Comparison of ENCODE assay signal across 25 cellular contexts in genomic region chr15:71148048-71148447, GRCh38. TPM values are rescaled to one million over a fixed set of nuclear protein-coding genes. Genes with fewer than 3 reads are reported as not detected.
"Had no signal": no experiment of that assay in that cellular context is flagged by ENCODE, and none has a peak within 500 bp of the region (broad histone marks: within the 10 kb centered on the region; RNA-seq: fewer than 3 reads in every experiment).

No MANE protein-coding gene starts in this region.

- H3K27ac Mint-ChIP-seq: activated CD8-positive, alpha-beta T cell treated with anti-CD3 and anti-CD28 coated beads, Interleukin-2, amount 10 ng/mL, durations not matched to agents 7 days and 5 days; activated naive CD4-positive, alpha-beta T cell treated with anti-CD3 and anti-CD28 coated beads, Interleukin-2, amount 50 U/mL, for 24 hours; activated T-helper 1 cell treated with anti-CD3 and anti-CD28 coated beads, Interleukin-12 subunit alpha, Interleukin-12 subunit beta, Interleukin-2, Interleukin-4 antibody, amounts not matched to agents 30 ng/mL and 10 ng/mL and 1 ng/mL, durations not matched to agents 14 hours and 24 hours and 36 hours; natural killer cell had no signal

- H3K4me3 ChIP-seq: ascending aorta, colonic mucosa, dorsolateral prefrontal cortex, esophagus squamous epithelium, gastroesophageal sphincter, ovary, sigmoid colon, tibial artery had no signal

- H3K4me1 ChIP-seq: colonic mucosa had no signal

- DNase-seq: activated CD4-positive, alpha-beta T cell treated with anti-CD3 and anti-CD28 coated beads for 1 hour; activated CD4-positive, alpha-beta T cell treated with anti-CD3 and anti-CD28 coated beads, Interleukin-2, amount 50 U/mL, for 1 hour; activated CD8-positive, alpha-beta T cell treated with anti-CD3 and anti-CD28 coated beads, Interleukin-2, amount 10 ng/mL, durations not matched to agents 7 days and 5 days; activated gamma-delta T cell; colonic mucosa; dorsolateral prefrontal cortex; esophagus squamous epithelium; head of caudate nucleus; islet precursor cell; left colon; midbrain; natural killer cell; ovary; sigmoid colon; SK-N-SH; stimulated activated CD4-positive, alpha-beta T cell treated with anti-CD3 and anti-CD28 coated beads, Interleukin-2, amount 100 ng/mL, for 48 hours; stimulated activated naive CD4-positive, alpha-beta T cell treated with Interleukin-2 at 50 U/mL for 16 hours; substantia nigra; tibial artery had no signal

- H3K27me3 ChIP-seq: ascending aorta, colonic mucosa, esophagus squamous epithelium, gastroesophageal sphincter, ovary, sigmoid colon, tibial artery had no signal

- ATAC-seq: activated CD8-positive, alpha-beta T cell treated with anti-CD3 and anti-CD28 coated beads, Interleukin-2, amount 10 ng/mL, durations not matched to agents 7 days and 5 days; gastroesophageal sphincter; left colon; natural killer cell had no signal

- H3K9me3 ChIP-seq: ascending aorta, colonic mucosa, esophagus squamous epithelium, gastroesophageal sphincter, neutrophil, ovary, sigmoid colon, SK-N-SH, tibial artery had no signal

- H3K27ac ChIP-seq: ascending aorta, colonic mucosa, dorsolateral prefrontal cortex, esophagus squamous epithelium, gastroesophageal sphincter, neutrophil, ovary, sigmoid colon, tibial artery had no signal

- H3K4me3 Mint-ChIP-seq: activated CD8-positive, alpha-beta T cell treated with anti-CD3 and anti-CD28 coated beads, Interleukin-2, amount 10 ng/mL, durations not matched to agents 7 days and 5 days; activated naive CD4-positive, alpha-beta T cell treated with anti-CD3 and anti-CD28 coated beads, Interleukin-2, amount 50 U/mL, for 24 hours; activated T-helper 1 cell treated with anti-CD3 and anti-CD28 coated beads, Interleukin-12 subunit alpha, Interleukin-12 subunit beta, Interleukin-2, Interleukin-4 antibody, amounts not matched to agents 30 ng/mL and 10 ng/mL and 1 ng/mL, durations not matched to agents 14 hours and 24 hours and 36 hours; natural killer cell had no signal

- H3K9me3 Mint-ChIP-seq: activated naive CD4-positive, alpha-beta T cell treated with anti-CD3 and anti-CD28 coated beads, Interleukin-2, amount 50 U/mL, for 24 hours; activated T-helper 1 cell treated with anti-CD3 and anti-CD28 coated beads, Interleukin-12 subunit alpha, Interleukin-12 subunit beta, Interleukin-2, Interleukin-4 antibody, amounts not matched to agents 30 ng/mL and 10 ng/mL and 1 ng/mL, durations not matched to agents 14 hours and 24 hours and 36 hours; natural killer cell had no signal

- H3K4me1 Mint-ChIP-seq: activated naive CD4-positive, alpha-beta T cell treated with anti-CD3 and anti-CD28 coated beads, Interleukin-2, amount 50 U/mL, for 24 hours; natural killer cell had no signal

- H3K36me3 ChIP-seq: ascending aorta, colonic mucosa, esophagus squamous epithelium, gastroesophageal sphincter, neutrophil, ovary, sigmoid colon, tibial artery had no signal

RNA-seq across cellular contexts. Expression of gene THSD4, which starts 32.8 kb away (rescaled TPM):
- total RNA-seq: activated CD8-positive, alpha-beta T cell treated with anti-CD3 and anti-CD28 coated beads, Interleukin-2, amount 10 ng/mL, durations not matched to agents 7 days and 5 days; activated T-helper 1 cell treated with anti-CD3 and anti-CD28 coated beads, Interleukin-12 subunit alpha, Interleukin-12 subunit beta, Interleukin-2, Interleukin-4 antibody, amounts not matched to agents 30 ng/mL and 10 ng/mL and 1 ng/mL, durations not matched to agents 14 hours and 24 hours and 36 hours; natural killer cell; T-helper 2 cell treated with Interferon-gamma antibody and Interleukin-4, amounts not matched to agents 100 ng/mL and 5 ng/mL, for 36 hours had no signal
